In genomic region chr16:30652005-30652296, GRCh38 we compare ENCODE assay signal across 8 cellular contexts. TPM values are rescaled to one million over a fixed set of nuclear protein-coding genes. Genes with fewer than 3 reads are reported as not detected.
DNase-seq lines count a peak whose midpoint lies in the region; ATAC-seq and TF ChIP-seq lines count a peak whose summit lies in the region.

No MANE protein-coding gene starts in this region.

- 33% methylated on average over 2 of the region's 2 CpGs for WGBS in liver
- 21% methylated on average over 2 of the region's 2 CpGs for WGBS in thymus

- H3K36me3 ChIP-seq in liver (ENCODE audit: control insufficient read depth in 4 of 4, insufficient read depth in 3 of 4, low read depth in 1 of 4, low read length in 3 of 4) (peaks cover 6 to 27% (median 18%) of the 10 kb centered on the region in 4 donors), thymus (ENCODE audit: control insufficient read depth, insufficient read depth) (peaks cover 41% of the 10 kb centered on the region)

- H3K4me3 Mint-ChIP-seq in activated CD8-positive, alpha-beta memory T cell treated with anti-CD3 and anti-CD28 coated beads, Interleukin-2, amount 10 ng/mL, durations not matched to agents 7 days and 5 days = peak overlapping the region; percentile 96

- no peak for DNase-seq in activated CD8-positive, alpha-beta memory T cell treated with anti-CD3 and anti-CD28 coated beads, Interleukin-2, amount 10 ng/mL, durations not matched to agents 7 days and 5 days
- DNase-seq in activated CD8-positive, alpha-beta memory T cell treated with anti-CD3 and anti-CD28 coated beads, Interleukin-2, amount 50 U/mL, for 48 hours = no peak
- DNase-seq in GOT3 (lab: John Stamatoyannopoulos, UW) = no peak
- no peak for DNase-seq in T1000 (lab: John Stamatoyannopoulos, UW)

- no peaks in the 10 kb centered on the region for H3K9me3 Mint-ChIP-seq in activated CD8-positive, alpha-beta memory T cell treated with anti-CD3 and anti-CD28 coated beads, Interleukin-2, amount 10 ng/mL, durations not matched to agents 7 days and 5 days (ENCODE audit: low read depth)

- H3K9me3 ChIP-seq in liver (ENCODE audit: control insufficient read depth in 4 of 4, low read length in 3 of 4) (no peaks in the 10 kb centered on the region), thymus (ENCODE audit: control insufficient read depth) (no peaks in the 10 kb centered on the region)

- H3K27me3 Mint-ChIP-seq in activated CD8-positive, alpha-beta memory T cell treated with anti-CD3 and anti-CD28 coated beads, Interleukin-2, amount 10 ng/mL, durations not matched to agents 7 days and 5 days = no peaks in the 10 kb centered on the region

- peaks cover 42% of the 10 kb centered on the region for H3K4me1 Mint-ChIP-seq in activated CD8-positive, alpha-beta memory T cell treated with anti-CD3 and anti-CD28 coated beads, Interleukin-2, amount 10 ng/mL, durations not matched to agents 7 days and 5 days

- H3K27ac Mint-ChIP-seq in activated CD8-positive, alpha-beta memory T cell treated with anti-CD3 and anti-CD28 coated beads, Interleukin-2, amount 10 ng/mL, durations not matched to agents 7 days and 5 days = peak overlapping the region; percentile 62

- ATAC-seq in activated CD8-positive, alpha-beta memory T cell treated with anti-CD3 and anti-CD28 coated beads, Interleukin-2, amount 10 ng/mL, durations not matched to agents 7 days and 5 days = no peak
- ATAC-seq in GM21447 (IDR thresholded peaks at IDR 0.05; ENCODE audit: unreplicated experiment) = no peak

- H3K27me3 ChIP-seq in liver (ENCODE audit: control insufficient read depth in 4 of 4, insufficient read depth in 4 of 4, low read length in 3 of 4) (no peaks in the 10 kb centered on the region), thymus (ENCODE audit: control insufficient read depth, insufficient read depth) (no peaks in the 10 kb centered on the region)

- TF ChIP-seq CTCF in liver (IDR thresholded peaks at IDR 0.05; ENCODE audit: low read depth, low read length, missing input control) = no peak

- peak overlapping the region; percentile 33 to 81 (median 62) for H3K4me3 ChIP-seq in liver (ENCODE audit: low read depth in 1 of 3, low read length in 3 of 3)
- peak overlapping the region; percentile 74 for H3K4me3 ChIP-seq in thymus (ENCODE audit: low read length)

- peaks cover 1 to 25% (median 14%) of the 10 kb centered on the region in 4 donors for H3K4me1 ChIP-seq in liver (ENCODE audit: control insufficient read depth in 4 of 4, insufficient read depth in 4 of 4, low read length in 3 of 4)
- peaks cover under 1% of the 10 kb centered on the region for H3K4me1 ChIP-seq in thymus (ENCODE audit: control insufficient read depth, insufficient read depth, low read length)

- H3K36me3 Mint-ChIP-seq in activated CD8-positive, alpha-beta memory T cell treated with anti-CD3 and anti-CD28 coated beads, Interleukin-2, amount 10 ng/mL, durations not matched to agents 7 days and 5 days = peaks cover 34% of the 10 kb centered on the region

- H3K9ac ChIP-seq in liver (ENCODE audit: low read depth in 1 of 2, low read length in 2 of 2) = peak overlapping the region in 1 of 2 donors; percentile 63

- H3K27ac ChIP-seq in angular gyrus (ENCODE audit: low read depth, low read length) = peak overlapping the region; percentile 99
- peak overlapping the region; percentile 87 to 97 for H3K27ac ChIP-seq in liver (ENCODE audit: low read depth in 1 of 2, low read length in 2 of 2)
- H3K27ac ChIP-seq in thymus (ENCODE audit: low read depth) = no peak overlapping the region

- no peak for TF ChIP-seq RAD21 in liver (IDR thresholded peaks at IDR 0.05)

- CTCF ChIA-PET in activated CD8-positive, alpha-beta memory T cell treated with anti-CD3 and anti-CD28 coated beads, Interleukin-2, amount 10 ng/mL, durations not matched to agents 7 days and 5 days (lab: Charles Lee) = interaction anchor here (0.8 to 1.5 kb wide), 2 partner anchors 35 to 45 kb away, joined by 4 to 5 read pairs; no protein-coding TSS in a partner anchor

TF ChIP-seq in liver, 16 proteins besides CTCF, POLR2A, EP300 and RAD21:
- TF ChIP-seq HNF4G (IDR thresholded peaks at IDR 0.05) = no peak

RNA-seq across cellular contexts. Expression of gene PRR14, which starts 1.2 kb away (rescaled TPM):
- 100 to 1,000 TPM; 111 to 116 TPM for total RNA-seq in activated CD8-positive, alpha-beta memory T cell treated with anti-CD3 and anti-CD28 coated beads, Interleukin-2, amount 10 ng/mL, durations not matched to agents 7 days and 5 days
- 1 to 10 TPM; 7.5 to 9.1 TPM for total RNA-seq in liver
- 10 to 100 TPM in 1 of 2 donors, 1 to 10 TPM in 1; 8.6 to 13.5 TPM for polyA plus RNA-seq in liver
- polyA plus RNA-seq in thymus = 139 TPM

RNA-seq across cellular contexts. Expression of gene FBRS, which starts 6.3 kb away (rescaled TPM):
- total RNA-seq in activated CD8-positive, alpha-beta memory T cell treated with anti-CD3 and anti-CD28 coated beads, Interleukin-2, amount 10 ng/mL, durations not matched to agents 7 days and 5 days = 100 to 1,000 TPM; 102 to 142 TPM
- 10 to 100 TPM in 1 of 2 donors, 1 to 10 TPM in 1; 7.3 to 15.1 TPM for total RNA-seq in liver
- polyA plus RNA-seq in liver (10 to 100 TPM in 1 of 2 donors, 1 to 10 TPM in 1; 4.1 to 15.5 TPM), thymus (60.8 TPM)

RNA-seq across cellular contexts. Expression of gene ZNF689, which starts 41.8 kb away (rescaled TPM):
- 10 to 100 TPM; 12.2 to 15.3 TPM for total RNA-seq in activated CD8-positive, alpha-beta memory T cell treated with anti-CD3 and anti-CD28 coated beads, Interleukin-2, amount 10 ng/mL, durations not matched to agents 7 days and 5 days
- 1 to 10 TPM; 4.6 to 5.8 TPM for total RNA-seq in liver
- polyA plus RNA-seq in liver (1 to 10 TPM; 2.6 to 4.0 TPM), thymus (4.3 TPM)

RNA-seq across cellular contexts. Expression of gene SRCAP, which starts 47.0 kb away (rescaled TPM):
- 10 to 100 TPM; 86.3 to 93.3 TPM for total RNA-seq in activated CD8-positive, alpha-beta memory T cell treated with anti-CD3 and anti-CD28 coated beads, Interleukin-2, amount 10 ng/mL, durations not matched to agents 7 days and 5 days
- 10 to 100 TPM; 26.8 to 27.7 TPM for total RNA-seq in liver
- polyA plus RNA-seq in liver (1 to 10 TPM; 7.6 to 8.7 TPM), thymus (8.8 TPM)

Comparison
In these comparisons a context has a peak if more than half of its experiments do, and no peak if none do; other contexts are left out.
1. RNA of gene PRR14, which starts 1.2 kb away (total RNA-seq): 111 to 116 TPM in activated CD8-positive, alpha-beta memory T cell treated with anti-CD3 and anti-CD28 coated beads, Interleukin-2, amount 10 ng/mL, durations not matched to agents 7 days and 5 days; 7.5 to 9.1 TPM in liver; every median in the first group is over 10 times any median in the second.
2. RNA of gene FBRS, which starts 6.3 kb away (total RNA-seq): 102 to 142 TPM in activated CD8-positive, alpha-beta memory T cell treated with anti-CD3 and anti-CD28 coated beads, Interleukin-2, amount 10 ng/mL, durations not matched to agents 7 days and 5 days; 7.3 to 15.1 TPM in liver; every median in the first group is over 4 times any median in the second.